8 cellular contexts compared by ENCODE assay signal in the genomic region with DNA sequence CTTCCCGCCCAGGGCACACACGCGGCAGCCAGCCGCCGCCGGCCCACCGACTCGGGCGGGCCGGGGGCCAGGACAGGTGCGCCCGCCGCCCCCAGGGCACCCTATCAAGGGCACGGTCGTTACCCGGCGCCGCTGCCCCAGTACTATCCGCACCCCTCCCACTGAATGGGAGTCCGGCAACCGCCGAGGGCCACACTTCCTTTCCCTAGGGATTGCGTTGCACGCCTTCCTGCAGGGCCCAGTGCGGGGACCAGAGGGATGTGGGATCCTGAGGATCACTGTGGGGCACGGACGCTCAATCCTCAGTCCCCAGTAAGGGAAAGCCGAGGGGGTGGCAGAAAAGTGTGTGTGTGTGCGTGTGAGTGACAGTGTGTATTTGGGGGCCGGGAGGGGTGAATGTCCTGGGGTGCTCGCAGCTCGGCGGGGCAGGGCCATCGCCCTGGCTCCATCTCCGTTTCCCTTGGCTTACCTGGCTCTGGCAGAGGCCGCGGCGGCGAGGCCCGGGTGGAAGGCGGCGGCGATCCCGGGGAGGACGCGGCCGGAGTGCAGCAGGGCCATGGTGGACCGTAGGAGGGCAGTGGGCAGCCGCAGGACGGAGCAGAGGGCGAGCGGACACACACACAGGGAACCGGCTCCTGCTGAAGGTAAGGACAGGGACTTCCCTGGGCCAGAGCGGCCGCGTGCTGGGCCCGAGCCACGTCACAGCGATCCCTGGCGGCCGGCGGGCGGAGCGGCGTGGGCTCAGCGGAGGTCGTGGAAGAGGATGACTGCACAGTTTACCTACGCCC. TPM values are rescaled to one million over a fixed set of nuclear protein-coding genes. Genes with fewer than 3 reads are reported as not detected.
DNase-seq lines count a peak whose midpoint lies in the region; ATAC-seq and TF ChIP-seq lines count a peak whose summit lies in the region.

A gene (minus strand): TSS at position 646 of the 788 bp plus-strand sequence. CDS start 88 bp downstream, at position 558.

- peaks cover 18 to 24% of the 10 kb centered on the region in 2 donors for H3K4me1 Mint-ChIP-seq in natural killer cell treated with Interleukin-12 subunit alpha and Interleukin-12 subunit beta and Interleukin-15 and Interleukin-18, amount 100 ng/mL, for 72 hours (ENCODE audit: low read depth in 2 of 2)

- peak; percentile 73 to 93 (median 82) for TF ChIP-seq CTCF in Peyer's patch (IDR thresholded peaks at IDR 0.05)

- no peaks in the 10 kb centered on the region for H3K36me3 ChIP-seq in Peyer's patch

- H3K4me1 ChIP-seq in Peyer's patch: peaks cover 0 to 22% (median 1%) of the 10 kb centered on the region in 4 donors

- peak; percentile 44 to 58 for TF ChIP-seq POLR2A in Peyer's patch (IDR thresholded peaks at IDR 0.05)

- no peaks in the 10 kb centered on the region for H3K27me3 ChIP-seq in Peyer's patch

- no peaks in the 10 kb centered on the region for H3K9me3 Mint-ChIP-seq in natural killer cell treated with Interleukin-12 subunit alpha and Interleukin-12 subunit beta and Interleukin-15 and Interleukin-18, amount 100 ng/mL, for 72 hours

- peak within 1 kb of the TSS; percentile 88 to 94 (median 92) for H3K4me3 ChIP-seq in Peyer's patch

- peaks cover 0 to 2% of the 10 kb centered on the region in 2 donors for H3K27me3 Mint-ChIP-seq in natural killer cell treated with Interleukin-12 subunit alpha and Interleukin-12 subunit beta and Interleukin-15 and Interleukin-18, amount 100 ng/mL, for 72 hours

- in situ Hi-C loops in KBM-7 (cut with MboI; ENCODE audit: low pct_unique_long_range_greater_than_20kb, low sequenced_read_pairs): no loop called here

- H3K27ac Mint-ChIP-seq in natural killer cell treated with Interleukin-12 subunit alpha and Interleukin-12 subunit beta and Interleukin-15 and Interleukin-18, amount 100 ng/mL, for 72 hours: peak within 1 kb of the TSS; percentile 89 to 93

- H3K27ac ChIP-seq in Peyer's patch: peak within 1 kb of the TSS; percentile 70 to 81 (median 77)

- peak; percentile 94 for ATAC-seq in GM21717 (IDR thresholded peaks at IDR 0.05; ENCODE audit: unreplicated experiment)
- ATAC-seq in natural killer cell treated with Interleukin-12 subunit alpha and Interleukin-12 subunit beta and Interleukin-15 and Interleukin-18, amount 100 ng/mL, for 72 hours: peak; percentile 97 to 98
- peak; percentile 94 for ATAC-seq in stimulated activated naive CD8-positive, alpha-beta T cell treated with anti-CD3 and anti-CD28 coated beads, Interleukin-15, Interleukin-2, amounts not matched to agents 100 U/mL and 50 U/mL, for 24 hours

- DNase-seq in DMS79 treated with DMSO at 0.1 percent for 48 hours (lab: John Stamatoyannopoulos, UW) (peak; percentile 34), KBM-7 (peak; percentile 93), Peyer's patch (peak; percentile 70 to 92 (median 90)), fibroblast of peridontal ligament (ENCODE audit: extremely low read depth) (peak; percentile 67)
- DNase-seq in activated T-helper 1 cell treated with anti-CD3 and anti-CD28 coated beads, Interleukin-2, amount 50 U/mL, for 16 hours (ENCODE audit: low read depth in 1 of 2, low spot score in 1 of 2): peak; percentile 58 to 70
- DNase-seq in natural killer cell treated with Interleukin-12 subunit alpha and Interleukin-12 subunit beta and Interleukin-15 and Interleukin-18, amount 100 ng/mL, for 72 hours (ENCODE audit: low spot score): peak; percentile 88
- DNase-seq in stimulated activated naive CD8-positive, alpha-beta T cell treated with anti-CD3 and anti-CD28 coated beads, Interleukin-15, Interleukin-2, amounts not matched to agents 100 U/mL and 50 U/mL, for 24 hours: peak; percentile 87

- peak within 1 kb of the TSS; percentile 97 for H3K4me3 Mint-ChIP-seq in natural killer cell treated with Interleukin-12 subunit alpha and Interleukin-12 subunit beta and Interleukin-15 and Interleukin-18, amount 100 ng/mL, for 72 hours

- no peaks in the 10 kb centered on the region for H3K36me3 Mint-ChIP-seq in natural killer cell treated with Interleukin-12 subunit alpha and Interleukin-12 subunit beta and Interleukin-15 and Interleukin-18, amount 100 ng/mL, for 72 hours

- H3K9me3 ChIP-seq in Peyer's patch: no peaks in the 10 kb centered on the region

RNA-seq across cellular contexts. Expression of the gene that starts here (rescaled TPM):
- 10 to 100 TPM; 57.0 to 72.7 (median 67.1) TPM for total RNA-seq in Peyer's patch
- 100 to 1,000 TPM in 1 of 2 donors, 10 to 100 TPM in 1; 82.7 to 149 TPM for total RNA-seq in natural killer cell treated with Interleukin-12 subunit alpha and Interleukin-12 subunit beta and Interleukin-15 and Interleukin-18, amount 100 ng/mL, for 72 hours

Comparison
In these comparisons a context has a peak if more than half of its experiments do, and no peak if none do; other contexts are left out.
1. Peak in every context shown above with its lines: DNase-seq, ATAC-seq, H3K4me3 ChIP-seq and H3K27ac ChIP-seq.
2. DNase-seq: peak in every context shown above with its lines; median percentile 93 in KBM-7; 90 in Peyer's patch; 88 in natural killer cell treated with Interleukin-12 subunit alpha and Interleukin-12 subunit beta and Interleukin-15 and Interleukin-18, amount 100 ng/mL, for 72 hours; 87 in stimulated activated naive CD8-positive, alpha-beta T cell treated with anti-CD3 and anti-CD28 coated beads, Interleukin-15, Interleukin-2, amounts not matched to agents 100 U/mL and 50 U/mL, for 24 hours; 67 in fibroblast of peridontal ligament; 64 in activated T-helper 1 cell treated with anti-CD3 and anti-CD28 coated beads, Interleukin-2, amount 50 U/mL, for 16 hours; 34 in DMS79 treated with DMSO at 0.1 percent for 48 hours.